ENCODE assay signal across 3 cellular contexts in genomic region chr4:1745697-1746096, GRCh38.
TF ChIP-seq lines count a peak whose summit lies in the region.

No MANE protein-coding gene starts in this region.

TF ChIP-seq in SK-N-SH, 30 proteins besides CTCF, POLR2A, EP300 and RAD21:
- TF ChIP-seq RCOR1 (IDR thresholded peaks at IDR 0.05; ENCODE audit: low read length) = no peak
- TF ChIP-seq MEF2A (IDR thresholded peaks at IDR 0.05; ENCODE audit: borderline replicate concordance, low read depth) = no peak
- TF ChIP-seq POLR2AphosphoS5 (IDR thresholded peaks at IDR 0.05; ENCODE audit: low read depth, low read length) = 0 out of 2 replicates have a peak, but pooled peaks have one; percentile 3
- TF ChIP-seq RFX5 (IDR thresholded peaks at IDR 0.05; ENCODE audit: low read length) = no peak

TF ChIP-seq in SK-N-SH treated with all-trans-retinoic acid at 6 μM for 48 hours, 23 proteins besides CTCF, POLR2A, EP300 and RAD21:
- no peak for TF ChIP-seq CREB5 (CRISPR knock-in tag; IDR thresholded peaks at IDR 0.05; ENCODE audit: low read depth)
- TF ChIP-seq, protein P1, sequence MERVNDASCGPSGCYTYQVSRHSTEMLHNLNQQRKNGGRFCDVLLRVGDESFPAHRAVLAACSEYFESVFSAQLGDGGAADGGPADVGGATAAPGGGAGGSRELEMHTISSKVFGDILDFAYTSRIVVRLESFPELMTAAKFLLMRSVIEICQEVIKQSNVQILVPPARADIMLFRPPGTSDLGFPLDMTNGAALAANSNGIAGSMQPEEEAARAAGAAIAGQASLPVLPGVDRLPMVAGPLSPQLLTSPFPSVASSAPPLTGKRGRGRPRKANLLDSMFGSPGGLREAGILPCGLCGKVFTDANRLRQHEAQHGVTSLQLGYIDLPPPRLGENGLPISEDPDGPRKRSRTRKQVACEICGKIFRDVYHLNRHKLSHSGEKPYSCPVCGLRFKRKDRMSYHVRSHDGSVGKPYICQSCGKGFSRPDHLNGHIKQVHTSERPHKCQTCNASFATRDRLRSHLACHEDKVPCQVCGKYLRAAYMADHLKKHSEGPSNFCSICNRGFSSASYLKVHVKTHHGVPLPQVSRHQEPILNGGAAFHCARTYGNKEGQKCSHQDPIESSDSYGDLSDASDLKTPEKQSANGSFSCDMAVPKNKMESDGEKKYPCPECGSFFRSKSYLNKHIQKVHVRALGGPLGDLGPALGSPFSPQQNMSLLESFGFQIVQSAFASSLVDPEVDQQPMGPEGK (CRISPR knock-in tag; IDR thresholded peaks at IDR 0.05; ENCODE audit: borderline replicate concordance) = no peak
- TF ChIP-seq TCF4 (CRISPR knock-in tag; IDR thresholded peaks at IDR 0.05; ENCODE audit: borderline replicate concordance) = no peak

TF ChIP-seq in GM12878, 131 proteins besides CTCF, POLR2A, EP300 and RAD21:
- TF ChIP-seq WRNIP1 (IDR thresholded peaks at IDR 0.05; ENCODE audit: borderline replicate concordance, low read depth, low read length) = no peak
- no peak for TF ChIP-seq HCFC1 (IDR thresholded peaks at IDR 0.05; ENCODE audit: low read length)
